ENCODE assay signal across 8 cellular contexts in the genomic region with DNA sequence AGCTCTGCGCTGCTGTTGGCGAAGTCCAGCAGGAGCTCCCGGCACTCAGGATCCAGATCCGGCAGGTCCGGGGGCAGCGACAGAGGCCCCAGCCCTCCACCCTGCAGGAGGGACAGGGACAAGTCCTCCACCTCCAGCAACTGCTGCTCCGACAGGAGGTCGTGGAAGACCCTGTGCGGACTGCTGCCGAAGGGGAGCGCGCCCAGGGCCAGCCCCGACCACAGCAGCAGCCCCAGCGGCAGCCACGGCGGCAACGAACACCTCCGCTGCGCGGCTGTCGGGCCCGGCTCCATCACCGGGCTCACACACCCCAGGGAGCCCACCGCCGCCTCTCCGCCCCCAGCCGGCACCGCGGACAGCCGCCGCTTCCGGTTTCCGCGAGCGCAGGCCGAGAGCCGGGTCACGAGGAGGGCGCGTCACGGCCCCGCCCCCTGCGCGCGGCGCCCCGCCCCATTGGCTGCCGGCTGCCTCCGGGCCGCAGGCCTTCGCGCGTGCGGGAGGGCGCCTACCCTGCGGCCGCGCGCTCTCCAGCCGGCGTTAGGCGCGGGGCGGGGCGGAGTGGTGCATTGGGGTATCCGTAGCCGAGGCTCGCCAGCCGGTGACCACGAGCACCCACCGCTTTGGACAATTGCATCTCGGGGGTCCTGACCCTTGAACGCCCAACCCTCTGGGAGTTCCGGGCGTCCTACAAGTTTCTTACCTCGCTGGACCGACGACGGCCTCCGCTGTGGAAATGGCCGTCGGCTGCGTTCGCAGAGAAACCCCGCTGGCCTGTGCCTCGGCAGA. TPM values are rescaled to one million over a fixed set of nuclear protein-coding genes. Genes with fewer than 3 reads are reported as not detected.
DNase-seq lines count a peak whose midpoint lies in the region; ATAC-seq and TF ChIP-seq lines count a peak whose summit lies in the region.

A gene with protein sequence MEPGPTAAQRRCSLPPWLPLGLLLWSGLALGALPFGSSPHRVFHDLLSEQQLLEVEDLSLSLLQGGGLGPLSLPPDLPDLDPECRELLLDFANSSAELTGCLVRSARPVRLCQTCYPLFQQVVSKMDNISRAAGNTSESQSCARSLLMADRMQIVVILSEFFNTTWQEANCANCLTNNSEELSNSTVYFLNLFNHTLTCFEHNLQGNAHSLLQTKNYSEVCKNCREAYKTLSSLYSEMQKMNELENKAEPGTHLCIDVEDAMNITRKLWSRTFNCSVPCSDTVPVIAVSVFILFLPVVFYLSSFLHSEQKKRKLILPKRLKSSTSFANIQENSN (minus strand): TSS at position 383 of the 786 bp plus-strand sequence. CDS start 90 bp downstream, at position 293.

- H3K79me2 ChIP-seq in DND-41 (ENCODE audit: insufficient read depth, low read length) (peaks cover 11% of the 10 kb centered on the region), Karpas-422 (ENCODE audit: low read length) (peaks cover 29% of the 10 kb centered on the region)

- H3K27ac ChIP-seq in DND-41 (ENCODE audit: low read length): peak within 1 kb of the TSS; percentile 81
- no peak within 1 kb of the TSS for H3K27ac ChIP-seq in Karpas-422 (ENCODE audit: low read length)
- H3K27ac ChIP-seq in RWPE2 (ENCODE audit: poor library complexity, severe bottlenecking): peak within 1 kb of the TSS; percentile 5

- H3K4me2 ChIP-seq in DND-41 (ENCODE audit: insufficient read depth, low read length) (peak within 1 kb of the TSS; percentile 90), Karpas-422 (ENCODE audit: low read depth, low read length, poor library complexity, severe bottlenecking) (peak within 1 kb of the TSS; percentile 83)

- H2AFZ ChIP-seq in DND-41 (ENCODE audit: low read depth, low read length) (peak within 1 kb of the TSS; percentile 91), Karpas-422 (ENCODE audit: low read length) (peak within 1 kb of the TSS; percentile 99)

- H3K4me1 ChIP-seq in DND-41 (ENCODE audit: insufficient read depth, low read length) (peaks cover 29% of the 10 kb centered on the region), Karpas-422 (ENCODE audit: low read length) (peaks cover 26% of the 10 kb centered on the region), RWPE2 (ENCODE audit: insufficient read depth, poor library complexity, severe bottlenecking) (peaks cover 16% of the 10 kb centered on the region)

- ATAC-seq in DND-41 (ENCODE audit: insufficient read depth, low read depth): peak; percentile 93
- ATAC-seq in GM21825 (IDR thresholded peaks at IDR 0.05; ENCODE audit: unreplicated experiment): peak; percentile 98
- ATAC-seq in RWPE2 (ENCODE audit: low read depth): peak; percentile 92
- ATAC-seq in natural killer cell treated with Interleukin-12 subunit alpha and Interleukin-12 subunit beta and Interleukin-15 and Interleukin-18, amount 100 ng/mL, for 72 hours: peak; percentile 99

- peak; percentile 93 for DNase-seq in DND-41
- DNase-seq in Karpas-422: peak; percentile 97
- DNase-seq in RWPE2 (ENCODE audit: low spot score): peak; percentile 80
- DNase-seq in activated T-helper 2 cell treated with anti-CD3 and anti-CD28 coated beads, Interferon-gamma antibody, Interleukin-2, Interleukin-4, amounts not matched to agents 10 μg/mL and 5 μg/mL and 100 μg/mL, durations not matched to agents 14 hours and 24 hours and 36 hours (ENCODE audit: low spot score): peak; percentile 92
- DNase-seq in fibroblast of mammary gland (ENCODE audit: low read depth): peak; percentile 78
- DNase-seq in natural killer cell treated with Interleukin-12 subunit alpha and Interleukin-12 subunit beta and Interleukin-15 and Interleukin-18, amount 100 ng/mL, for 72 hours (ENCODE audit: low spot score): peak; percentile 95

- H3K4me3 Mint-ChIP-seq in activated T-helper 2 cell treated with anti-CD3 and anti-CD28 coated beads, Interferon-gamma antibody, Interleukin-2, Interleukin-4, amounts not matched to agents 10 μg/mL and 5 μg/mL and 100 μg/mL, durations not matched to agents 14 hours and 24 hours and 36 hours (ENCODE audit: low read depth): peak within 1 kb of the TSS; percentile 78
- peak within 1 kb of the TSS; percentile 87 for H3K4me3 Mint-ChIP-seq in natural killer cell treated with Interleukin-12 subunit alpha and Interleukin-12 subunit beta and Interleukin-15 and Interleukin-18, amount 100 ng/mL, for 72 hours
- peak within 1 kb of the TSS; percentile 86 for H3K4me3 Mint-ChIP-seq in stimulated activated naive CD8-positive, alpha-beta T cell treated with anti-CD3 and anti-CD28 coated beads, Interleukin-15, Interleukin-2, amounts not matched to agents 100 ng/mL and 50 ng/mL, for 24 hours

- peaks cover 18% of the 10 kb centered on the region for H3K4me1 Mint-ChIP-seq in activated T-helper 2 cell treated with anti-CD3 and anti-CD28 coated beads, Interferon-gamma antibody, Interleukin-2, Interleukin-4, amounts not matched to agents 10 μg/mL and 5 μg/mL and 100 μg/mL, durations not matched to agents 14 hours and 24 hours and 36 hours (ENCODE audit: low read depth)
- H3K4me1 Mint-ChIP-seq in natural killer cell treated with Interleukin-12 subunit alpha and Interleukin-12 subunit beta and Interleukin-15 and Interleukin-18, amount 100 ng/mL, for 72 hours (ENCODE audit: low read depth in 2 of 2): peaks cover 11 to 13% of the 10 kb centered on the region in 2 donors
- H3K4me1 Mint-ChIP-seq in stimulated activated naive CD8-positive, alpha-beta T cell treated with anti-CD3 and anti-CD28 coated beads, Interleukin-15, Interleukin-2, amounts not matched to agents 100 ng/mL and 50 ng/mL, for 24 hours (ENCODE audit: low read depth): peaks cover 26% of the 10 kb centered on the region

- no peaks in the 10 kb centered on the region for H3K9me3 Mint-ChIP-seq in activated T-helper 2 cell treated with anti-CD3 and anti-CD28 coated beads, Interferon-gamma antibody, Interleukin-2, Interleukin-4, amounts not matched to agents 10 μg/mL and 5 μg/mL and 100 μg/mL, durations not matched to agents 14 hours and 24 hours and 36 hours
- H3K9me3 Mint-ChIP-seq in natural killer cell treated with Interleukin-12 subunit alpha and Interleukin-12 subunit beta and Interleukin-15 and Interleukin-18, amount 100 ng/mL, for 72 hours: no peaks in the 10 kb centered on the region
- H3K9me3 Mint-ChIP-seq in stimulated activated naive CD8-positive, alpha-beta T cell treated with anti-CD3 and anti-CD28 coated beads, Interleukin-15, Interleukin-2, amounts not matched to agents 100 ng/mL and 50 ng/mL, for 24 hours: no peaks in the 10 kb centered on the region

- peaks cover 2% of the 10 kb centered on the region for H3K36me3 Mint-ChIP-seq in activated T-helper 2 cell treated with anti-CD3 and anti-CD28 coated beads, Interferon-gamma antibody, Interleukin-2, Interleukin-4, amounts not matched to agents 10 μg/mL and 5 μg/mL and 100 μg/mL, durations not matched to agents 14 hours and 24 hours and 36 hours (ENCODE audit: low read depth)
- H3K36me3 Mint-ChIP-seq in natural killer cell treated with Interleukin-12 subunit alpha and Interleukin-12 subunit beta and Interleukin-15 and Interleukin-18, amount 100 ng/mL, for 72 hours: no peaks in the 10 kb centered on the region
- H3K36me3 Mint-ChIP-seq in stimulated activated naive CD8-positive, alpha-beta T cell treated with anti-CD3 and anti-CD28 coated beads, Interleukin-15, Interleukin-2, amounts not matched to agents 100 ng/mL and 50 ng/mL, for 24 hours (ENCODE audit: low read depth): no peaks in the 10 kb centered on the region

- TF ChIP-seq CTCF in DND-41 (IDR thresholded peaks at IDR 0.05; ENCODE audit: borderline replicate concordance, extremely low read depth, low read length, poor library complexity, severe bottlenecking) (no peak), RWPE2 (IDR thresholded peaks at IDR 0.05; ENCODE audit: poor library complexity, severe bottlenecking) (no peak), fibroblast of mammary gland (conservative IDR thresholded peaks at IDR 0.05; ENCODE audit: control insufficient read depth, insufficient read depth, low read depth, low read length) (no peak)

- H3K27me3 Mint-ChIP-seq in activated T-helper 2 cell treated with anti-CD3 and anti-CD28 coated beads, Interferon-gamma antibody, Interleukin-2, Interleukin-4, amounts not matched to agents 10 μg/mL and 5 μg/mL and 100 μg/mL, durations not matched to agents 14 hours and 24 hours and 36 hours (ENCODE audit: low read depth): peaks cover 22% of the 10 kb centered on the region
- peaks cover 9 to 12% of the 10 kb centered on the region in 2 donors for H3K27me3 Mint-ChIP-seq in natural killer cell treated with Interleukin-12 subunit alpha and Interleukin-12 subunit beta and Interleukin-15 and Interleukin-18, amount 100 ng/mL, for 72 hours
- H3K27me3 Mint-ChIP-seq in stimulated activated naive CD8-positive, alpha-beta T cell treated with anti-CD3 and anti-CD28 coated beads, Interleukin-15, Interleukin-2, amounts not matched to agents 100 ng/mL and 50 ng/mL, for 24 hours: peaks cover 14% of the 10 kb centered on the region

- H3K27ac Mint-ChIP-seq in activated T-helper 2 cell treated with anti-CD3 and anti-CD28 coated beads, Interferon-gamma antibody, Interleukin-2, Interleukin-4, amounts not matched to agents 10 μg/mL and 5 μg/mL and 100 μg/mL, durations not matched to agents 14 hours and 24 hours and 36 hours: peak within 1 kb of the TSS; percentile 28
- H3K27ac Mint-ChIP-seq in natural killer cell treated with Interleukin-12 subunit alpha and Interleukin-12 subunit beta and Interleukin-15 and Interleukin-18, amount 100 ng/mL, for 72 hours: peak within 1 kb of the TSS; percentile 68 to 80
- peak within 1 kb of the TSS; percentile 84 for H3K27ac Mint-ChIP-seq in stimulated activated naive CD8-positive, alpha-beta T cell treated with anti-CD3 and anti-CD28 coated beads, Interleukin-15, Interleukin-2, amounts not matched to agents 100 ng/mL and 50 ng/mL, for 24 hours

- H3K36me3 ChIP-seq in DND-41 (ENCODE audit: insufficient read depth, low read length): no peaks in the 10 kb centered on the region
- H3K36me3 ChIP-seq in Karpas-422 (ENCODE audit: insufficient read depth, low read length): peaks cover 5% of the 10 kb centered on the region; the same call in 1 of the 2 replicates
- H3K36me3 ChIP-seq in RWPE2 (ENCODE audit: low read depth): no peaks in the 10 kb centered on the region

- H3K27me3 ChIP-seq in DND-41 (ENCODE audit: insufficient read depth, low read length, poor library complexity) (no peaks in the 10 kb centered on the region), Karpas-422 (ENCODE audit: low read length) (no peaks in the 10 kb centered on the region), RWPE2 (ENCODE audit: insufficient read depth, poor library complexity, severe bottlenecking) (no peaks in the 10 kb centered on the region)

- intact Hi-C loops in activated T-helper 2 cell treated with anti-CD3 and anti-CD28 coated beads, Interferon-gamma antibody, Interleukin-2, Interleukin-4, amounts not matched to agents 10 μg/mL and 5 μg/mL and 100 μg/mL, durations not matched to agents 14 hours and 24 hours and 36 hours (cut with micrococcal nuclease): loop anchor here (1.0 to 10.0 kb wide), 2 partner anchors 116 to 1310 kb away; a partner anchor contains a TSS

- H3K9me2 ChIP-seq in Karpas-422 (replicated peaks; ENCODE audit: insufficient read depth, low read length): no peaks in the 10 kb centered on the region

- H3K9ac ChIP-seq in DND-41 (ENCODE audit: low read depth, low read length) (peak within 1 kb of the TSS; percentile 76), Karpas-422 (ENCODE audit: low read length) (peak within 1 kb of the TSS; percentile 99)

- H3K4me3 ChIP-seq in DND-41 (ENCODE audit: low read depth in 1 of 2, low read length in 2 of 2) (peak within 1 kb of the TSS; percentile 55 to 81; a peak in 3 of 4 replicates), Karpas-422 (ENCODE audit: low read length) (peak within 1 kb of the TSS; percentile 100), RWPE2 (ENCODE audit: severe bottlenecking) (peak within 1 kb of the TSS; percentile 99), fibroblast of mammary gland (ENCODE audit: control insufficient read depth, low read depth, low read length) (peak within 1 kb of the TSS; percentile 90)

- no peaks in the 10 kb centered on the region for H3K9me3 ChIP-seq in DND-41 (ENCODE audit: insufficient read depth, low read length, severe bottlenecking)
- no peaks in the 10 kb centered on the region for H3K9me3 ChIP-seq in Karpas-422 (ENCODE audit: low read length)
- no peaks in the 10 kb centered on the region for H3K9me3 ChIP-seq in RWPE2 (ENCODE audit: severe bottlenecking)

- no peaks in the 10 kb centered on the region for H4K20me1 ChIP-seq in DND-41 (ENCODE audit: insufficient read depth, low read length)
- H4K20me1 ChIP-seq in Karpas-422 (ENCODE audit: insufficient read depth, low read depth, low read length): no peaks in the 10 kb centered on the region; the same call in 1 of the 2 replicates

RNA-seq across cellular contexts. Expression of the gene that starts here (rescaled TPM):
- total RNA-seq in Karpas-422 (2014; rRNA removed; shearing (Covaris generic); ENCODE audit: low replicate concordance): 27.1 and 60.3 TPM in 2 replicates
- total RNA-seq in activated T-helper 2 cell treated with anti-CD3 and anti-CD28 coated beads, Interferon-gamma antibody, Interleukin-2, Interleukin-4, amounts not matched to agents 10 μg/mL and 5 μg/mL and 100 μg/mL, durations not matched to agents 14 hours and 24 hours and 36 hours: 15.5 and 16.4 TPM in 2 replicates
- total RNA-seq in natural killer cell treated with Interleukin-12 subunit alpha and Interleukin-12 subunit beta and Interleukin-15 and Interleukin-18, amount 100 ng/mL, for 72 hours: 10 to 100 TPM; 37.7 to 55.6 TPM

Comparison
In these comparisons a context has a peak if more than half of its experiments do, and no peak if none do; other contexts are left out.
1. H3K27ac Mint-ChIP-seq: peak in every context shown above with its lines; median percentile 84 in stimulated activated naive CD8-positive, alpha-beta T cell treated with anti-CD3 and anti-CD28 coated beads, Interleukin-15, Interleukin-2, amounts not matched to agents 100 ng/mL and 50 ng/mL, for 24 hours; 74 in natural killer cell treated with Interleukin-12 subunit alpha and Interleukin-12 subunit beta and Interleukin-15 and Interleukin-18, amount 100 ng/mL, for 72 hours; 28 in activated T-helper 2 cell treated with anti-CD3 and anti-CD28 coated beads, Interferon-gamma antibody, Interleukin-2, Interleukin-4, amounts not matched to agents 10 μg/mL and 5 μg/mL and 100 μg/mL, durations not matched to agents 14 hours and 24 hours and 36 hours.